13 cellular contexts compared by ENCODE assay signal in the genomic region with DNA sequence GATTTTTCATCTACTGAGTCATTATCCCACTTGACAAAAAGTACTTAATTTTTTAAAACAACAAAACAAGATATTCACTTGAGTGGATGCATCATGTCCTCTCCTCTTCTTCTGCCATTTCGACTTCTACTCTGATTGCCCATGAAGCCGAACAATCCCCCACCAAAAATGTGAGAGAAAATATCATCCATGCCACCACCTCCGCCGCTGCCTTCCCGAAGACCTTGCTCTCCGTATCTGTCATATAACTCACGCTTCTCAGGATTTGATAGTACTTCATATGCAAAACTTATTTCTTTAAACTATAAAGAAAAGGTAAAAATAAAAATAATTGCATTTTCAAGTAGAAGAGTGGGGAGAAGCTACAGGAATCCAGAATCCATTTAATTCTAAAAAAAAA. TPM values are rescaled to one million over a fixed set of nuclear protein-coding genes. Genes with fewer than 3 reads are reported as not detected.
DNase-seq lines count a peak whose midpoint lies in the region; ATAC-seq, FAIRE-seq and TF ChIP-seq lines count a peak whose summit lies in the region.
"Had no signal": no experiment of that assay in that cellular context is flagged by ENCODE, and none has a peak within 500 bp of the region (broad histone marks: within the 10 kb centered on the region; RNA-seq: fewer than 3 reads in every experiment).

No MANE protein-coding gene starts in this region.

- H3K79me2 ChIP-seq in Karpas-422 (ENCODE audit: low read length) (peaks cover 76% of the 10 kb centered on the region), astrocyte (ENCODE audit: insufficient read depth, low read length) (peaks cover 69% of the 10 kb centered on the region), trophoblast cell (ENCODE audit: control insufficient read depth, insufficient read depth, low read length, poor library complexity) (peaks cover 9% of the 10 kb centered on the region)

- no peak overlapping the region for H3K23ac ChIP-seq in trophoblast cell (ENCODE audit: low read length)

- no peaks in the 10 kb centered on the region for H3K9me3 Mint-ChIP-seq in activated T-cell treated with anti-CD3 and anti-CD28 coated beads, Interleukin-2, amount 50 U/mL, for 24 hours
- H3K9me3 Mint-ChIP-seq in astrocyte (ENCODE audit: unreplicated experiment) = no peaks in the 10 kb centered on the region

- no peak overlapping the region for H2BK5ac ChIP-seq in trophoblast cell (ENCODE audit: low read depth, low read length, poor library complexity)

- peaks cover 71% of the 10 kb centered on the region for H3K4me1 Mint-ChIP-seq in activated T-cell treated with anti-CD3 and anti-CD28 coated beads, Interleukin-2, amount 50 U/mL, for 24 hours (ENCODE audit: low read depth)
- peaks cover 11% of the 10 kb centered on the region for H3K4me1 Mint-ChIP-seq in astrocyte (ENCODE audit: low read depth, unreplicated experiment)

- H3K9ac ChIP-seq in Karpas-422 (ENCODE audit: low read length) (no peak overlapping the region), astrocyte (ENCODE audit: low read length) (no peak overlapping the region), trophoblast cell (ENCODE audit: low read length) (no peak overlapping the region)

- no peak overlapping the region for H2AK5ac ChIP-seq in trophoblast cell (ENCODE audit: low read length)

- H3K27ac ChIP-seq in Karpas-422 (ENCODE audit: low read length) (no peak overlapping the region), astrocyte (ENCODE audit: low read depth, low read length) (no peak overlapping the region), trophoblast cell (ENCODE audit: low read depth, low read length) (no peak overlapping the region), foreskin keratinocyte (no peak overlapping the region)

- ATAC-seq in foreskin keratinocyte = no peak
- ATAC-seq: Panc1 had no signal

- peaks cover 72% of the 10 kb centered on the region for H3K36me3 Mint-ChIP-seq in activated T-cell treated with anti-CD3 and anti-CD28 coated beads, Interleukin-2, amount 50 U/mL, for 24 hours (ENCODE audit: low read depth)
- peaks cover 13% of the 10 kb centered on the region for H3K36me3 Mint-ChIP-seq in astrocyte (ENCODE audit: low read depth, unreplicated experiment)

- FAIRE-seq in astrocyte (lab: Jason Lieb, UNC) = no peak
- no peak for FAIRE-seq in GM12892 (lab: Jason Lieb, UNC)
- FAIRE-seq: bronchial epithelial cell, H1 had no signal

- no peak overlapping the region for H2BK12ac ChIP-seq in trophoblast cell (ENCODE audit: low read length)

- H3K79me1 ChIP-seq in trophoblast cell (ENCODE audit: low read length) = peaks cover 13% of the 10 kb centered on the region

- H3K18ac ChIP-seq in trophoblast cell (ENCODE audit: low read length) = no peak overlapping the region

- H3K4me3 ChIP-seq in Karpas-422 (ENCODE audit: low read length) = no peak overlapping the region
- no peak overlapping the region for H3K4me3 ChIP-seq in astrocyte (ENCODE audit: insufficient read depth, low read depth, low read length)
- no peak overlapping the region for H3K4me3 ChIP-seq in trophoblast cell (ENCODE audit: low read depth, low read length)

- peak overlapping the region; percentile 97 for H3K4ac ChIP-seq in trophoblast cell (ENCODE audit: low read depth, low read length)

- peaks cover 41% of the 10 kb centered on the region for H3K4me1 ChIP-seq in Karpas-422 (ENCODE audit: low read length)
- peaks cover 15% of the 10 kb centered on the region for H3K4me1 ChIP-seq in astrocyte (ENCODE audit: insufficient read depth, low read length)
- peaks cover 0 to 6% of the 10 kb centered on the region in 2 experiments for H3K4me1 ChIP-seq in trophoblast cell (ENCODE audit: control insufficient read depth in 1 of 2, insufficient read depth in 2 of 2, low read length in 2 of 2)
- peaks cover 5% of the 10 kb centered on the region for H3K4me1 ChIP-seq in foreskin keratinocyte

- no peak overlapping the region for H4K12ac ChIP-seq in trophoblast cell (ENCODE audit: low read depth, low read length)

- peak overlapping the region; percentile 95 for H3K4me3 Mint-ChIP-seq in activated T-cell treated with anti-CD3 and anti-CD28 coated beads, Interleukin-2, amount 50 U/mL, for 24 hours
- peak overlapping the region; percentile 76 for H3K4me3 Mint-ChIP-seq in astrocyte (ENCODE audit: unreplicated experiment)

- H3K27ac Mint-ChIP-seq in activated T-cell treated with anti-CD3 and anti-CD28 coated beads, Interleukin-2, amount 50 U/mL, for 24 hours = peak overlapping the region; percentile 87
- H3K27ac Mint-ChIP-seq in astrocyte (ENCODE audit: unreplicated experiment) = no peak overlapping the region

- H2AFZ ChIP-seq in Karpas-422 (ENCODE audit: low read length) (no peak overlapping the region), astrocyte (ENCODE audit: low read depth, low read length) (no peak overlapping the region), trophoblast cell (ENCODE audit: insufficient read depth, low read length, poor library complexity) (no peak overlapping the region)

- no peak for TF ChIP-seq POLR2A in GM12892 (IDR thresholded peaks at IDR 0.05; ENCODE audit: low read depth, low read length)

- no CpG with 5 or more reads among the region's 7 CpGs for whole genome bisulfite sequencing in trophoblast cell (ENCODE audit: extremely low coverage, insufficient coverage, insufficient read length)

- no peak overlapping the region for H4K91ac ChIP-seq in trophoblast cell (ENCODE audit: low read depth, low read length)

- no peak for TF ChIP-seq CTCF in astrocyte (IDR thresholded peaks at IDR 0.05; ENCODE audit: insufficient read depth, low read depth, low read length)
- no peak for TF ChIP-seq CTCF in foreskin keratinocyte (conservative IDR thresholded peaks at IDR 0.05)

- H4K20me1 ChIP-seq in Karpas-422 (ENCODE audit: insufficient read depth, low read depth, low read length) (peaks cover 32% of the 10 kb centered on the region), astrocyte (ENCODE audit: insufficient read depth, low read length) (peaks cover 59% of the 10 kb centered on the region)

- H3K9me3 ChIP-seq in Karpas-422 (ENCODE audit: low read length) = no peaks in the 10 kb centered on the region
- no peaks in the 10 kb centered on the region for H3K9me3 ChIP-seq in astrocyte (ENCODE audit: insufficient read depth, low read depth, low read length)
- no peaks in the 10 kb centered on the region for H3K9me3 ChIP-seq in trophoblast cell (ENCODE audit: insufficient read depth, low read depth, low read length)

- H2BK120ac ChIP-seq in trophoblast cell (ENCODE audit: insufficient read depth, low read length, poor library complexity) = no peak overlapping the region

- no peak for DNase-seq in activated T-cell treated with anti-CD3 and anti-CD28 coated beads, Interleukin-2, amount 50 U/mL, for 24 hours
- DNase-seq in activated T-cell treated with anti-CD3 and anti-CD28 coated beads for 4 hours (no peak), Karpas-422 (no peak), astrocyte (ENCODE audit: low read depth) (no peak), trophoblast cell (no peak), MV-4-11 (lab: John Stamatoyannopoulos, UW) (no peak), foreskin keratinocyte (no peak), GM12892 (ENCODE audit: insufficient read length) (no peak)
- DNase-seq: activated CD8-positive, alpha-beta memory T cell treated with anti-CD3 and anti-CD28 coated beads, Interleukin-2, amount 50 U/mL, for 48 hours; stimulated activated CD4-positive, alpha-beta T cell treated with anti-CD3 and anti-CD28 coated beads, Interleukin-15, amount 100 ng/mL, for 24 hours had no signal

- peaks cover 40% of the 10 kb centered on the region for H3K36me3 ChIP-seq in Karpas-422 (ENCODE audit: insufficient read depth, low read length)
- H3K36me3 ChIP-seq in astrocyte (ENCODE audit: insufficient read depth, low read length) = peaks cover 30% of the 10 kb centered on the region
- peaks cover 19 to 26% of the 10 kb centered on the region in 2 experiments for H3K36me3 ChIP-seq in trophoblast cell (ENCODE audit: control insufficient read depth in 1 of 2, insufficient read depth in 2 of 2, low read length in 2 of 2)

- H3K27me3 ChIP-seq in Karpas-422 (ENCODE audit: low read length) (no peaks in the 10 kb centered on the region), astrocyte (ENCODE audit: insufficient read depth, low read length) (no peaks in the 10 kb centered on the region), trophoblast cell (ENCODE audit: insufficient read depth, low read length) (no peaks in the 10 kb centered on the region), foreskin keratinocyte (no peaks in the 10 kb centered on the region)

- peak overlapping the region; percentile 91 for H3K4me2 ChIP-seq in Karpas-422 (ENCODE audit: low read depth, low read length, poor library complexity, severe bottlenecking)
- H3K4me2 ChIP-seq in astrocyte (ENCODE audit: low read length) = no peak overlapping the region
- no peak overlapping the region for H3K4me2 ChIP-seq in trophoblast cell (ENCODE audit: low read length)

- no peak overlapping the region for H4K8ac ChIP-seq in trophoblast cell (ENCODE audit: low read depth, low read length)

- H3K27me3 Mint-ChIP-seq in activated T-cell treated with anti-CD3 and anti-CD28 coated beads, Interleukin-2, amount 50 U/mL, for 24 hours = no peaks in the 10 kb centered on the region
- no peaks in the 10 kb centered on the region for H3K27me3 Mint-ChIP-seq in astrocyte (ENCODE audit: low read depth, unreplicated experiment)

- no peak overlapping the region for H3K14ac ChIP-seq in trophoblast cell (ENCODE audit: low read length)

- no peaks in the 10 kb centered on the region for H3K9me2 ChIP-seq in Karpas-422 (replicated peaks; ENCODE audit: insufficient read depth, low read length)

RNA-seq across cellular contexts. Expression of a gene that starts 2.2 kb away (rescaled TPM):
- total RNA-seq in Karpas-422 (2014; rRNA removed; shearing (Covaris generic); ENCODE audit: low replicate concordance) = 61.7 and 81.0 TPM in 2 replicates
- total RNA-seq in astrocyte (65.9 and 76.1 TPM in 2 replicates), foreskin keratinocyte (81.2 and 86.4 TPM in 2 replicates)
- polyA plus RNA-seq in trophoblast cell (2013) = 76.0 and 76.3 TPM in 2 replicates
- polyA plus RNA-seq in foreskin keratinocyte = 38.7 and 47.0 TPM in 2 replicates
- 46.4 TPM for polyA plus RNA-seq in GM12892 (2012; ENCODE audit: missing spikeins)
